In the genomic region with DNA sequence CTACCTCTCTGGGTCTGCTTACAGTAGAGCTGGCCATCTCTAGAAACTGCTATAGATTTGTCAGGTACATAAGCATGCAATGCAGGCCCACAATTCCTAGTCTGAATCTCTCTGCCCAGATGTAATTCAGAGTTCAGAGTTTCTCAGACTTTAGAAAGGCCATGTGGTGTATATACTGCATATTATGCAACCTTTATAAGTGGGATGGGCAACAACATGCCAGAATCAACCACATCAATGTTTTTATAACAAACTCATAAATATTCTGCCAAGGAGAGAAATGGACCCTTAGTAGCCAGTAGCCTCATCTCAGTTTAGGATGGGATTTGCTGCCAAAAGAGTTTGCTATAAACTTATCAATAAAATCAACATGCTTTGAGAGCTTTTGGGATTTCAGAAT, we compare ENCODE assay signal across 19 cellular contexts.
"Had no signal": no experiment of that assay in that cellular context is flagged by ENCODE, and none has a peak within 500 bp of the region (broad histone marks: within the 10 kb centered on the region; RNA-seq: fewer than 3 reads in every experiment).

No MANE protein-coding gene starts in this region.

- H3K27me3 ChIP-seq: esophagus squamous epithelium, gastrocnemius medialis, heart right ventricle, suprapubic skin, thyroid gland had no signal

- DNase-seq: cerebellar nuclear complex; dermis blood vessel endothelial cell; esophagus squamous epithelium; gastrocnemius medialis; heart right ventricle; hypothalamus; islet precursor cell; left ventricle myocardium inferior; lower lobe of right lung; mesenchymal stem cell; naive B cell; occipital lobe; stimulated activated CD4-positive, alpha-beta T cell treated with anti-CD3 and anti-CD28 coated beads, Interleukin-2, amount 100 ng/mL, for 48 hours; stimulated activated naive CD4-positive, alpha-beta T cell treated with Interleukin-2 at 50 U/mL for 16 hours; thyroid gland had no signal

- H3K36me3 ChIP-seq: esophagus squamous epithelium, gastrocnemius medialis, prostate gland, suprapubic skin had no signal

- H3K9me3 ChIP-seq: esophagus squamous epithelium, gastrocnemius medialis, heart right ventricle, left ventricle myocardium inferior, lower lobe of right lung, prostate gland, suprapubic skin, thyroid gland had no signal

- H3K4me3 ChIP-seq: esophagus squamous epithelium, gastrocnemius medialis, heart right ventricle, left ventricle myocardium inferior, lower lobe of right lung, prostate gland, smooth muscle cell, suprapubic skin, thyroid gland had no signal

- H3K4me1 ChIP-seq: esophagus squamous epithelium, heart right ventricle, left ventricle myocardium inferior, lower lobe of right lung, parathyroid adenoma, prostate gland, suprapubic skin had no signal

- H3K27ac ChIP-seq: esophagus squamous epithelium, gastrocnemius medialis, heart right ventricle, left ventricle myocardium inferior, lower lobe of right lung, parathyroid adenoma, suprapubic skin, thyroid gland had no signal

- ATAC-seq: gastrocnemius medialis, heart right ventricle, lower lobe of right lung had no signal
